ENCODE assay signal across 7 cellular contexts in the genomic region with DNA sequence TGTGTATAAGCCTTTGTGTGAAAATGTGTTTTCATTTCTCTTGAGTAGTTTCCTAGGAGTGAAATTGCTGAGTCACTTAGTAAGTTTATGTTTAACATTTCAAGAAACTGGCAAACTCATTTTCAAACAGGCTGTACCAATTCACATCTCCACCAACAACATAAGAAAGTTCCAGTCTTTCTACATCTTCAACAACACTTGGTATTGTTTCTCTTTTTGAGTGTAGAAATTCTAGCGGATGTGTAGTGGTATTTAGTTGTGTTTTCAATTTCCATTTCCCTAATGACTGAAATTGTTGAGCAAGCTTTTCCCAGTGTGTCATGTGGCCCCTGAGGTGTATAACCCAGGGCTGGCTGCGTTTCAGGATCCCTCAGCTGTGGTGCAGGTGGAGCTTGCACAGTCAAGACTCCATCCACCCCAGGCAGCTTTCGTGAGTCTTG.
DNase-seq lines count a peak whose midpoint lies in the region; ATAC-seq lines count a peak whose summit lies in the region.

No MANE protein-coding gene starts in this region.

- peak; percentile 29 for DNase-seq in glomerular visceral epithelial cell (ENCODE audit: extremely low spot score)
- no peak for DNase-seq in NK-92 treated with Interleukin-12 subunit alpha and Interleukin-12 subunit beta, amount 100 ng/mL, for 24 hours (lab: John Stamatoyannopoulos, UW)
- no peak for DNase-seq in NCI-H526 treated with DMSO at 0.1 percent for 48 hours (lab: John Stamatoyannopoulos, UW)
- no peak for DNase-seq in NCI-H226

- ATAC-seq in GM18861 (IDR thresholded peaks at IDR 0.05; ENCODE audit: unreplicated experiment) (peak; percentile 92), GM21529 (IDR thresholded peaks at IDR 0.05; ENCODE audit: unreplicated experiment) (peak; percentile 97), HG03520 (IDR thresholded peaks at IDR 0.05; ENCODE audit: unreplicated experiment) (peak; percentile 87)
